23 cellular contexts compared by ENCODE assay signal in the genomic region with DNA sequence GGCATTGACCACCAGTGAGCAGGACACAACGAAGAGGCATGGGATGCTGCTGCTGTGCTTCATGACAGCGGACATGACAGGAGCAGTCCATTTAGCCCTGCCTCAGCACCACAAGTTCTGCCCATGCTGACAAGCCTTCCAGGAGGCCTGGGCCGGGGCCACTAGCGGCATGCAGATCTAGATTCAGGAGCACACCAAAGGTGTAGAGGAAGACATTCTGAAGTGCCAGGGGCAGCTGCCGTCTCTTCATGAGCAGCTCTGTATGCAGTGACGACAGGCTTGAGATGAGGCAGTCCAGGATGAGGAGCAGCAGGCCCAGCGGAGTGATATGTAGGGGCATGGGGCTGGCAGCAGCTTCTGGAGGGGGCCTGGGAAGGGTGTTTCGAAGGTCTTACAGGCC. TPM values are rescaled to one million over a fixed set of nuclear protein-coding genes. Genes with fewer than 3 reads are reported as not detected.
"Had no signal": no experiment of that assay in that cellular context is flagged by ENCODE, and none has a peak within 500 bp of the region (broad histone marks: within the 10 kb centered on the region; RNA-seq: fewer than 3 reads in every experiment).

No MANE protein-coding gene starts in this region.

- H3K36me3 ChIP-seq: esophagus muscularis mucosa, gastroesophageal sphincter, heart right ventricle, lower lobe of right lung, prostate gland, sigmoid colon, suprapubic skin, transverse colon had no signal

- H3K9me3 ChIP-seq: esophagus muscularis mucosa, gastroesophageal sphincter, heart right ventricle, lower lobe of right lung, prostate gland, sigmoid colon, suprapubic skin, transverse colon had no signal

- H3K4me1 ChIP-seq: esophagus muscularis mucosa, foreskin keratinocyte, gastroesophageal sphincter, lower lobe of right lung, prostate gland, suprapubic skin had no signal

- ATAC-seq: foreskin keratinocyte; gastroesophageal sphincter; left ventricle myocardium superior; naive thymus-derived CD8-positive, alpha-beta T cell; right cardiac atrium had no signal

- DNase-seq: dermis blood vessel endothelial cell; effector memory CD4-positive, alpha-beta T cell; foreskin keratinocyte; heart right ventricle; hypothalamus; immature natural killer cell; islet precursor cell; lower lobe of right lung; naive thymus-derived CD8-positive, alpha-beta T cell; nucleus accumbens; sigmoid colon; stimulated activated CD4-positive, alpha-beta T cell treated with anti-CD3 and anti-CD28 coated beads, Interleukin-4, amount 100 ng/mL, for 4 hours had no signal

- H3K27ac ChIP-seq: coronary artery, esophagus muscularis mucosa, foreskin keratinocyte, gastroesophageal sphincter, heart right ventricle, lower lobe of right lung, prostate gland, sigmoid colon, suprapubic skin, transverse colon had no signal

- H3K9me3 Mint-ChIP-seq: immature natural killer cell; naive thymus-derived CD8-positive, alpha-beta T cell; stimulated activated memory B cell treated with anti-CD40 and anti-IgM and Interleukin-4, amounts not matched to agents 10 μg/mL and 1 μg/mL and 100 μg/mL, for 72 hours; stimulated activated naive CD8-positive, alpha-beta T cell treated with anti-CD3 and anti-CD28 coated beads, Interleukin-15, Interleukin-2, amounts not matched to agents 100 ng/mL and 50 ng/mL, for 24 hours had no signal

- H3K4me3 Mint-ChIP-seq: immature natural killer cell; naive thymus-derived CD8-positive, alpha-beta T cell; stimulated activated memory B cell treated with anti-CD40 and anti-IgM and Interleukin-4, amounts not matched to agents 10 μg/mL and 1 μg/mL and 100 μg/mL, for 72 hours; stimulated activated naive CD8-positive, alpha-beta T cell treated with anti-CD3 and anti-CD28 coated beads, Interleukin-15, Interleukin-2, amounts not matched to agents 100 ng/mL and 50 ng/mL, for 24 hours had no signal

- H3K27me3 ChIP-seq: esophagus muscularis mucosa, foreskin keratinocyte, gastroesophageal sphincter, heart right ventricle, sigmoid colon, suprapubic skin, transverse colon had no signal

- H3K4me1 Mint-ChIP-seq: naive thymus-derived CD8-positive, alpha-beta T cell; stimulated activated memory B cell treated with anti-CD40 and anti-IgM and Interleukin-4, amounts not matched to agents 10 μg/mL and 1 μg/mL and 100 μg/mL, for 72 hours had no signal

- H3K27ac Mint-ChIP-seq: naive thymus-derived CD8-positive, alpha-beta T cell; stimulated activated memory B cell treated with anti-CD40 and anti-IgM and Interleukin-4, amounts not matched to agents 10 μg/mL and 1 μg/mL and 100 μg/mL, for 72 hours; stimulated activated naive CD8-positive, alpha-beta T cell treated with anti-CD3 and anti-CD28 coated beads, Interleukin-15, Interleukin-2, amounts not matched to agents 100 ng/mL and 50 ng/mL, for 24 hours had no signal

- H3K4me3 ChIP-seq: coronary artery, esophagus muscularis mucosa, gastroesophageal sphincter, heart right ventricle, lower lobe of right lung, prostate gland, sigmoid colon, suprapubic skin, transverse colon had no signal

- H3K36me3 Mint-ChIP-seq: immature natural killer cell; naive thymus-derived CD8-positive, alpha-beta T cell; stimulated activated memory B cell treated with anti-CD40 and anti-IgM and Interleukin-4, amounts not matched to agents 10 μg/mL and 1 μg/mL and 100 μg/mL, for 72 hours had no signal

- H3K27me3 Mint-ChIP-seq: stimulated activated naive CD8-positive, alpha-beta T cell treated with anti-CD3 and anti-CD28 coated beads, Interleukin-15, Interleukin-2, amounts not matched to agents 100 ng/mL and 50 ng/mL, for 24 hours had no signal

RNA-seq across cellular contexts. Expression of gene SLC4A4, which starts 38.5 kb away (rescaled TPM):
- total RNA-seq: endothelial cell of umbilical vein had no signal
- polyA plus RNA-seq: endothelial cell of umbilical vein had no signal
